ENCODE assay signal across 19 cellular contexts in genomic region chr2:121137571-121137970, GRCh38.
"Had no signal": no experiment of that assay in that cellular context is flagged by ENCODE, and none has a peak within 500 bp of the region (broad histone marks: within the 10 kb centered on the region; RNA-seq: fewer than 3 reads in every experiment).

No MANE protein-coding gene starts in this region.

- H3K9me3 ChIP-seq: lower lobe of right lung, prostate gland, right atrium auricular region, suprapubic skin, transverse colon, upper lobe of right lung, uterus had no signal

- ATAC-seq: left ventricle myocardium superior; lower lobe of right lung; sciatic nerve; stimulated activated naive CD8-positive, alpha-beta T cell treated with anti-CD3 and anti-CD28 coated beads, Interleukin-15, amount 100 ng/mL, for 72 hours; upper lobe of right lung had no signal

- DNase-seq: dorsolateral prefrontal cortex; effector CD4-positive, alpha-beta T cell; left ventricle myocardium superior; lower lobe of right lung; nucleus accumbens; stimulated activated CD4-positive, alpha-beta T cell treated with anti-CD3 and anti-CD28 coated beads, Interleukin-12 subunit alpha, Interleukin-12 subunit beta, amount 100 ng/mL, for 4 hours; stimulated activated CD4-positive, alpha-beta T cell treated with anti-CD3 and anti-CD28 coated beads, Interleukin-1b, Interleukin-23, amount 100 ng/mL, for 48 hours; stimulated activated CD4-positive, alpha-beta T cell treated with anti-CD3 and anti-CD28 coated beads, Interleukin-4, amount 100 ng/mL, for 1 hour; stimulated activated CD8-positive, alpha-beta memory T cell treated with anti-CD3 and anti-CD28 coated beads, Interleukin-4, amount 100 ng/mL, for 48 hours; stimulated activated naive CD4-positive, alpha-beta T cell; stimulated activated naive CD8-positive, alpha-beta T cell treated with anti-CD3 and anti-CD28 coated beads, Interleukin-15, amount 100 ng/mL, for 72 hours; transverse colon; upper lobe of right lung; uterus had no signal

- H3K36me3 ChIP-seq: lower lobe of right lung, prostate gland, right atrium auricular region, suprapubic skin, transverse colon, upper lobe of right lung, uterus had no signal

- H3K4me3 ChIP-seq: dorsolateral prefrontal cortex, lower lobe of right lung, prostate gland, right atrium auricular region, smooth muscle cell, suprapubic skin, transverse colon, upper lobe of right lung, uterus had no signal

- H3K27me3 ChIP-seq: right atrium auricular region, suprapubic skin, transverse colon, upper lobe of right lung, uterus had no signal
